Comparison of ENCODE assay signal across 23 cellular contexts in genomic region chr3:27629381-27629780, GRCh38.
A peak's percentile ranks its signal among the peaks of the same experiment; 100 is the strongest.
DNase-seq lines count a peak whose midpoint lies in the region; ATAC-seq, FAIRE-seq and TF ChIP-seq lines count a peak whose summit lies in the region.
"Had no signal": no experiment of that assay in that cellular context is flagged by ENCODE, and none has a peak within 500 bp of the region (broad histone marks: within the 10 kb centered on the region; RNA-seq: fewer than 3 reads in every experiment).

No MANE protein-coding gene starts in this region.

- peak; percentile 10 for ATAC-seq in activated CD4-positive, alpha-beta T cell treated with anti-CD3 and anti-CD28 coated beads for 36 hours
- no peak for ATAC-seq in left cardiac atrium

- POLR2A ChIA-PET in activated CD4-positive, alpha-beta T cell treated with anti-CD3 and anti-CD28 coated beads for 36 hours (lab: Charles Lee) = no interaction called here
- POLR2A ChIA-PET in activated CD4-positive, alpha-beta memory T cell treated with anti-CD3 and anti-CD28 coated beads for 36 hours (lab: Charles Lee) = no interaction called here
- POLR2A ChIA-PET in endothelial cell of umbilical vein (lab: Charles Lee) = no interaction called here

- peak overlapping the region; percentile 56 for H3K4me2 ChIP-seq in endothelial cell of umbilical vein (ENCODE audit: insufficient read depth, low read length)

- TF ChIP-seq CTCF in HFFc6 (IDR thresholded peaks at IDR 0.05) (no peak), endothelial cell of umbilical vein (IDR thresholded peaks at IDR 0.05; ENCODE audit: extremely low read depth in 1 of 2, insufficient read depth in 1 of 2, low read depth in 1 of 2, low read length in 2 of 2) (no peak), colonic mucosa (IDR thresholded peaks at IDR 0.05) (no peak)

- H3K27ac Mint-ChIP-seq in activated CD4-positive, alpha-beta T cell treated with anti-CD3 and anti-CD28 coated beads for 36 hours = no peak overlapping the region
- no peak overlapping the region for H3K27ac Mint-ChIP-seq in activated CD4-positive, alpha-beta T cell treated with anti-CD3 and anti-CD28 coated beads, Interleukin-2, amount 10 ng/mL, durations not matched to agents 24 days and 14 days
- H3K27ac Mint-ChIP-seq in HFFc6 = peak overlapping the region; percentile 30
- peak overlapping the region; percentile 11 for H3K27ac Mint-ChIP-seq in activated CD4-positive, alpha-beta memory T cell treated with anti-CD3 and anti-CD28 coated beads for 36 hours

- dilution Hi-C loops in endothelial cell of umbilical vein (cut with MboI; ENCODE audit: extremely low pct_ligation_motif_present, low sequenced_read_pairs) = no loop called here

- H3K4me3 ChIP-seq in endothelial cell of umbilical vein (replicated peaks in 1 of 3; ENCODE audit: insufficient read depth in 1 of 3, low read depth in 1 of 3, low read length in 3 of 3) (no peak overlapping the region), colonic mucosa (no peak overlapping the region)
- H3K4me3 ChIP-seq: Peyer's patch had no signal

- H4K20me1 ChIP-seq in endothelial cell of umbilical vein (replicated peaks; ENCODE audit: control insufficient read depth, extremely low read depth, insufficient read depth, low read length) = no peaks in the 10 kb centered on the region

- H3K4me1 ChIP-seq in endothelial cell of umbilical vein (ENCODE audit: control insufficient read depth, extremely low read depth, insufficient read depth, low read length) (peaks cover 48% of the 10 kb centered on the region), colonic mucosa (no peaks in the 10 kb centered on the region)
- H3K4me1 ChIP-seq: BE2C had no signal

- TF ChIP-seq POLR2A in endothelial cell of umbilical vein (IDR thresholded peaks at IDR 0.05; ENCODE audit: low read depth, low read length) = no peak

- H3K9me1 ChIP-seq in endothelial cell of umbilical vein (replicated peaks; ENCODE audit: control insufficient read depth, extremely low read depth, insufficient read depth, low read length) = no peaks in the 10 kb centered on the region

- peak; percentile 40 for FAIRE-seq in endothelial cell of umbilical vein (lab: Jason Lieb, UNC)
- FAIRE-seq in HTR-8/SVneo (lab: Jason Lieb, UNC) = no peak

- no peaks in the 10 kb centered on the region for H3K79me2 ChIP-seq in endothelial cell of umbilical vein (ENCODE audit: control insufficient read depth, insufficient read depth, low read length)

- H3K4me1 Mint-ChIP-seq in activated CD4-positive, alpha-beta T cell treated with anti-CD3 and anti-CD28 coated beads for 36 hours = peaks cover 36% of the 10 kb centered on the region
- peaks cover 44% of the 10 kb centered on the region for H3K4me1 Mint-ChIP-seq in activated CD4-positive, alpha-beta T cell treated with anti-CD3 and anti-CD28 coated beads, Interleukin-2, amount 10 ng/mL, durations not matched to agents 24 days and 14 days
- H3K4me1 Mint-ChIP-seq in HFFc6 (ENCODE audit: low read depth) = peaks cover 84% of the 10 kb centered on the region
- H3K4me1 Mint-ChIP-seq in activated CD4-positive, alpha-beta memory T cell treated with anti-CD3 and anti-CD28 coated beads for 36 hours (ENCODE audit: low read depth) = peaks cover 57% of the 10 kb centered on the region

- no peaks in the 10 kb centered on the region for H3K27me3 Mint-ChIP-seq in activated CD4-positive, alpha-beta T cell treated with anti-CD3 and anti-CD28 coated beads for 36 hours
- H3K27me3 Mint-ChIP-seq in activated CD4-positive, alpha-beta T cell treated with anti-CD3 and anti-CD28 coated beads, Interleukin-2, amount 10 ng/mL, durations not matched to agents 24 days and 14 days = no peaks in the 10 kb centered on the region
- H3K27me3 Mint-ChIP-seq in HFFc6 (ENCODE audit: insufficient read depth) = no peaks in the 10 kb centered on the region; the same call in 1 of the 2 replicates
- no peaks in the 10 kb centered on the region for H3K27me3 Mint-ChIP-seq in activated CD4-positive, alpha-beta memory T cell treated with anti-CD3 and anti-CD28 coated beads for 36 hours
- H3K27me3 Mint-ChIP-seq: CD4-positive, alpha-beta memory T cell had no signal

- no peak overlapping the region for H2AFZ ChIP-seq in endothelial cell of umbilical vein (ENCODE audit: low read depth, low read length)

- BruUV-seq in endothelial cell of umbilical vein (replicated peaks; lab: Mats Ljungman, UMichigan) = no TSS peak

- DNase-seq in activated CD4-positive, alpha-beta T cell treated with anti-CD3 and anti-CD28 coated beads for 36 hours = no peak
- no peak for DNase-seq in activated CD4-positive, alpha-beta T cell treated with anti-CD3 and anti-CD28 coated beads, Interleukin-2, amount 10 ng/mL, durations not matched to agents 24 days and 14 days
- DNase-seq in HFFc6 (no peak), endothelial cell of umbilical vein (ENCODE audit: low read depth, low spot score) (peak; percentile 56), colonic mucosa (no peak), left cardiac atrium (no peak), HTR-8/SVneo (ENCODE audit: insufficient read length, low spot score) (no peak)
- no peak for DNase-seq in activated CD4-positive, alpha-beta memory T cell treated with anti-CD3 and anti-CD28 coated beads for 36 hours
- DNase-seq: 8988T; BE2C; Calu3; CD4-positive, alpha-beta memory T cell; DMS53; H7; MV-4-11; NCI-H1417 treated with DMSO at 0.1 percent for 48 hours; NCI-H2029 treated with DMSO at 0.1 percent for 48 hours; NCI-H2171 treated with DMSO at 0.1 percent for 48 hours; NCI-H510A; NCI-H774; Peyer's patch; Right ventricle myocardium superior had no signal

- H3K9me3 ChIP-seq in endothelial cell of umbilical vein (replicated peaks; ENCODE audit: control insufficient read depth, insufficient read depth, low read length) (no peaks in the 10 kb centered on the region), colonic mucosa (no peaks in the 10 kb centered on the region)
- H3K9me3 ChIP-seq: BE2C, Peyer's patch had no signal

- CTCF ChIA-PET in activated CD4-positive, alpha-beta T cell treated with anti-CD3 and anti-CD28 coated beads for 36 hours (lab: Charles Lee) = interaction anchor here (0.9 kb wide), 1 partner anchor 38 kb away, joined by 3 read pairs; no protein-coding TSS in a partner anchor
- CTCF ChIA-PET in activated CD4-positive, alpha-beta memory T cell treated with anti-CD3 and anti-CD28 coated beads for 36 hours (lab: Charles Lee) = no interaction called here
- CTCF ChIA-PET in endothelial cell of umbilical vein (lab: Charles Lee) = interaction anchor here (0.9 to 1.7 kb wide), 3 partner anchors 10 to 18 kb away, joined by 3 to 4 read pairs (median 3); no protein-coding TSS in a partner anchor

- H3K27me3 ChIP-seq in endothelial cell of umbilical vein (ENCODE audit: control insufficient read depth in 2 of 2, insufficient read depth in 2 of 2, low read length in 2 of 2) (no peaks in the 10 kb centered on the region), colonic mucosa (no peaks in the 10 kb centered on the region)
- H3K27me3 ChIP-seq: BE2C, Peyer's patch had no signal

- intact Hi-C loops in activated CD4-positive, alpha-beta T cell treated with anti-CD3 and anti-CD28 coated beads for 36 hours (cut with DNase I, micrococcal nuclease) = no loop called here
- intact Hi-C loops in activated CD4-positive, alpha-beta T cell treated with anti-CD3 and anti-CD28 coated beads, Interleukin-2, amount 10 ng/mL, durations not matched to agents 24 days and 14 days (cut with micrococcal nuclease) = no loop called here
- intact Hi-C loops in activated CD4-positive, alpha-beta memory T cell treated with anti-CD3 and anti-CD28 coated beads for 36 hours (cut with micrococcal nuclease) = no loop called here
- intact Hi-C loops in endothelial cell of umbilical vein (cut with micrococcal nuclease) (loop anchor here (1.0 to 2.0 kb wide), 6 partner anchors 23 to 146 kb away; no protein-coding TSS in a partner anchor), colonic mucosa (cut with DNase I) (no loop called here), left cardiac atrium (cut with DNase I) (no loop called here)

- H3K9ac ChIP-seq in endothelial cell of umbilical vein (replicated peaks; ENCODE audit: extremely low read depth, insufficient read depth, low read length) (peak overlapping the region; percentile 19), colonic mucosa (ENCODE audit: low read depth in 2 of 2, low read length in 2 of 2) (no peak overlapping the region)

- H3K36me3 ChIP-seq in endothelial cell of umbilical vein (ENCODE audit: control insufficient read depth in 2 of 2, extremely low read depth in 1 of 2, insufficient read depth in 2 of 2, low read length in 2 of 2) = no peaks in the 10 kb centered on the region
- no peaks in the 10 kb centered on the region for H3K36me3 ChIP-seq in colonic mucosa
- H3K36me3 ChIP-seq: BE2C, Peyer's patch had no signal

- H3K27ac ChIP-seq in endothelial cell of umbilical vein (ENCODE audit: insufficient read depth, low read depth, low read length) (peak overlapping the region; percentile 47), colonic mucosa (no peak overlapping the region)
- H3K27ac ChIP-seq: HL-60, Peyer's patch had no signal

- H3K4me3 Mint-ChIP-seq in activated CD4-positive, alpha-beta T cell treated with anti-CD3 and anti-CD28 coated beads for 36 hours = no peak overlapping the region
- no peak overlapping the region for H3K4me3 Mint-ChIP-seq in activated CD4-positive, alpha-beta T cell treated with anti-CD3 and anti-CD28 coated beads, Interleukin-2, amount 10 ng/mL, durations not matched to agents 24 days and 14 days
- H3K4me3 Mint-ChIP-seq in HFFc6 = no peak overlapping the region; the same call in 1 of the 2 replicates
- H3K4me3 Mint-ChIP-seq in activated CD4-positive, alpha-beta memory T cell treated with anti-CD3 and anti-CD28 coated beads for 36 hours = no peak overlapping the region

- H3K9me3 Mint-ChIP-seq in activated CD4-positive, alpha-beta T cell treated with anti-CD3 and anti-CD28 coated beads for 36 hours (ENCODE audit: low read depth) = no peaks in the 10 kb centered on the region
- no peaks in the 10 kb centered on the region for H3K9me3 Mint-ChIP-seq in activated CD4-positive, alpha-beta T cell treated with anti-CD3 and anti-CD28 coated beads, Interleukin-2, amount 10 ng/mL, durations not matched to agents 24 days and 14 days
- H3K9me3 Mint-ChIP-seq in HFFc6 = no peaks in the 10 kb centered on the region
- no peaks in the 10 kb centered on the region for H3K9me3 Mint-ChIP-seq in activated CD4-positive, alpha-beta memory T cell treated with anti-CD3 and anti-CD28 coated beads for 36 hours

- no peaks in the 10 kb centered on the region for H3K36me3 Mint-ChIP-seq in activated CD4-positive, alpha-beta T cell treated with anti-CD3 and anti-CD28 coated beads for 36 hours (ENCODE audit: low read depth)
- H3K36me3 Mint-ChIP-seq in activated CD4-positive, alpha-beta T cell treated with anti-CD3 and anti-CD28 coated beads, Interleukin-2, amount 10 ng/mL, durations not matched to agents 24 days and 14 days (ENCODE audit: low read depth) = no peaks in the 10 kb centered on the region
- peaks cover 5% of the 10 kb centered on the region; the same call in 1 of the 2 replicates for H3K36me3 Mint-ChIP-seq in HFFc6 (ENCODE audit: low read depth)
- H3K36me3 Mint-ChIP-seq in activated CD4-positive, alpha-beta memory T cell treated with anti-CD3 and anti-CD28 coated beads for 36 hours = no peaks in the 10 kb centered on the region

TF ChIP-seq in endothelial cell of umbilical vein, 7 proteins besides CTCF, POLR2A, EP300 and RAD21 (continues in another document):
- TF ChIP-seq FOS (IDR thresholded peaks at IDR 0.05; ENCODE audit: borderline replicate concordance, insufficient read depth, low read length) = peak; percentile 56
- TF ChIP-seq GATA2 (IDR thresholded peaks at IDR 0.05; ENCODE audit: insufficient read depth, insufficient read length, low read depth, low read length) = peak; percentile 98

Comparison
In these comparisons a context has a peak if more than half of its experiments do, and no peak if none do; other contexts are left out.
1. H3K27ac Mint-ChIP-seq: peak in HFFc6 (single experiment) and activated CD4-positive, alpha-beta memory T cell treated with anti-CD3 and anti-CD28 coated beads for 36 hours (single experiment); none in activated CD4-positive, alpha-beta T cell treated with anti-CD3 and anti-CD28 coated beads for 36 hours (single experiment) and activated CD4-positive, alpha-beta T cell treated with anti-CD3 and anti-CD28 coated beads, Interleukin-2, amount 10 ng/mL, durations not matched to agents 24 days and 14 days (single experiment).